In genomic region chr4:109816082-109816442, GRCh38 we compare ENCODE assay signal across 8 cellular contexts. TPM values are rescaled to one million over a fixed set of nuclear protein-coding genes. Genes with fewer than 3 reads are reported as not detected.
DNase-seq lines count a peak whose midpoint lies in the region; ATAC-seq lines count a peak whose summit lies in the region.

No MANE protein-coding gene starts in this region.

- POLR2A ChIA-PET in CD8-positive, alpha-beta memory T cell (lab: Charles Lee) = interaction anchor here (1.1 kb wide), 1 partner anchor 382 kb away, joined by 3 read pairs; the partner anchor contains the start of gene SEC24B

- H3K27me3 ChIP-seq in CD8-positive, alpha-beta memory T cell (ENCODE audit: insufficient read depth, low read length, poor library complexity, severe bottlenecking) = no peaks in the 10 kb centered on the region
- no peaks in the 10 kb centered on the region for H3K27me3 ChIP-seq in SJCRH30

- H3K36me3 Mint-ChIP-seq in CD8-positive, alpha-beta memory T cell = peaks cover 0 to 45% (median 11%) of the 10 kb centered on the region in 3 donors
- H3K36me3 Mint-ChIP-seq in activated naive CD8-positive, alpha-beta T cell treated with anti-CD3 and anti-CD28 coated beads, Interleukin-2, amount 50 U/mL, for 24 hours (ENCODE audit: low read depth) = peaks cover 43% of the 10 kb centered on the region

- no peaks in the 10 kb centered on the region for H3K27me3 Mint-ChIP-seq in CD8-positive, alpha-beta memory T cell
- no peaks in the 10 kb centered on the region for H3K27me3 Mint-ChIP-seq in activated naive CD8-positive, alpha-beta T cell treated with anti-CD3 and anti-CD28 coated beads, Interleukin-2, amount 50 U/mL, for 24 hours

- H3K4me3 Mint-ChIP-seq in CD8-positive, alpha-beta memory T cell = peak overlapping the region; percentile 92 to 100 (median 97)
- H3K4me3 Mint-ChIP-seq in activated naive CD8-positive, alpha-beta T cell treated with anti-CD3 and anti-CD28 coated beads, Interleukin-2, amount 50 U/mL, for 24 hours = peak overlapping the region; percentile 98

- H3K9me3 ChIP-seq in CD8-positive, alpha-beta memory T cell (ENCODE audit: low read length) = no peaks in the 10 kb centered on the region
- H3K9me3 ChIP-seq in SJCRH30 (replicated peaks) = no peaks in the 10 kb centered on the region

- peaks cover 17% of the 10 kb centered on the region for H3K4me1 ChIP-seq in CD8-positive, alpha-beta memory T cell (ENCODE audit: insufficient read depth, low read length)
- peaks cover 7% of the 10 kb centered on the region for H3K4me1 ChIP-seq in SJCRH30

- peak overlapping the region; percentile 97 for H3K4me3 ChIP-seq in CD8-positive, alpha-beta memory T cell (ENCODE audit: low read length)
- peak overlapping the region; percentile 79 for H3K4me3 ChIP-seq in SJCRH30

- H3K36me3 ChIP-seq in CD8-positive, alpha-beta memory T cell (ENCODE audit: insufficient read depth, low read length) = peaks cover 12% of the 10 kb centered on the region
- peaks cover 26% of the 10 kb centered on the region for H3K36me3 ChIP-seq in SJCRH30

- peaks cover 36 to 55% (median 52%) of the 10 kb centered on the region in 3 donors for H3K4me1 Mint-ChIP-seq in CD8-positive, alpha-beta memory T cell
- peaks cover 53% of the 10 kb centered on the region for H3K4me1 Mint-ChIP-seq in activated naive CD8-positive, alpha-beta T cell treated with anti-CD3 and anti-CD28 coated beads, Interleukin-2, amount 50 U/mL, for 24 hours

- H3K27ac Mint-ChIP-seq in CD8-positive, alpha-beta memory T cell = peak overlapping the region; percentile 95 to 99 (median 98)
- H3K27ac Mint-ChIP-seq in activated naive CD8-positive, alpha-beta T cell treated with anti-CD3 and anti-CD28 coated beads, Interleukin-2, amount 50 U/mL, for 24 hours = peak overlapping the region; percentile 99

- CTCF ChIA-PET in CD8-positive, alpha-beta memory T cell (lab: Charles Lee) = interaction anchor here (1.4 to 2.2 kb wide), 2 partner anchors 114 to 383 kb away, joined by 3 to 8 read pairs; partner anchors contain the start of gene SEC24B

- peak; percentile 30 to 66 (median 52) for DNase-seq in CD8-positive, alpha-beta memory T cell
- peak; percentile 15 to 22 for DNase-seq in SJCRH30
- DNase-seq in activated naive CD8-positive, alpha-beta T cell treated with anti-CD3 and anti-CD28 coated beads, Interleukin-2, amount 50 U/mL, for 24 hours = peak; percentile 46
- peak; percentile 17 for DNase-seq in kidney tubule cell (ENCODE audit: low spot score)
- DNase-seq in stimulated activated CD4-positive, alpha-beta T cell treated with anti-CD3 and anti-CD28 coated beads, TNF-alpha, amount 100 ng/mL, for 1 hour (ENCODE audit: low read depth in 3 of 3, low spot score in 1 of 3) = peak in 2 of 3 donors; percentile 2 to 21
- no peak for DNase-seq in NOMO-1 treated with DMSO at 0.1 percent for 48 hours (lab: John Stamatoyannopoulos, UW; ENCODE audit: unreplicated experiment)

- no peak for ATAC-seq in activated naive CD8-positive, alpha-beta T cell treated with anti-CD3 and anti-CD28 coated beads, Interleukin-2, amount 50 U/mL, for 24 hours
- ATAC-seq in GM21526 (IDR thresholded peaks at IDR 0.05; ENCODE audit: low FRiP score, unreplicated experiment) (no peak), HG02588 (IDR thresholded peaks at IDR 0.05; ENCODE audit: unreplicated experiment) (no peak)

- H3K9me3 Mint-ChIP-seq in CD8-positive, alpha-beta memory T cell = no peaks in the 10 kb centered on the region
- H3K9me3 Mint-ChIP-seq in activated naive CD8-positive, alpha-beta T cell treated with anti-CD3 and anti-CD28 coated beads, Interleukin-2, amount 50 U/mL, for 24 hours = no peaks in the 10 kb centered on the region

- H3K27ac ChIP-seq in CD8-positive, alpha-beta memory T cell (ENCODE audit: low read depth, low read length) = peak overlapping the region; percentile 99
- H3K27ac ChIP-seq in SJCRH30 = peak overlapping the region; percentile 67

RNA-seq across cellular contexts. Expression of gene GAR1, which starts 0.5 kb away (rescaled TPM):
- 10 to 100 TPM; 62.2 to 63.9 TPM for total RNA-seq in CD8-positive, alpha-beta memory T cell
- 17.8 TPM for polyA plus RNA-seq in CD8-positive, alpha-beta memory T cell
- total RNA-seq in SJCRH30 (2014; rRNA removed; shearing (Covaris generic)) = 23.8 and 24.6 TPM in 2 replicates

RNA-seq across cellular contexts. Expression of gene RRH, which starts 11.7 kb away (rescaled TPM):
- total RNA-seq in CD8-positive, alpha-beta memory T cell = under 1 TPM; 0.16 to 0.44 TPM
- not detected for polyA plus RNA-seq in CD8-positive, alpha-beta memory T cell
- not detected in 2 replicates for total RNA-seq in SJCRH30 (2014; rRNA removed; shearing (Covaris generic))

RNA-seq across cellular contexts. Expression of gene CFI, which starts 14.3 kb away (rescaled TPM):
- under 1 TPM in 1 of 2 experiments, not detected in 1; 0.13 TPM for total RNA-seq in CD8-positive, alpha-beta memory T cell
- not detected for polyA plus RNA-seq in CD8-positive, alpha-beta memory T cell
- 23.6 and 27.0 TPM in 2 replicates for total RNA-seq in SJCRH30 (2014; rRNA removed; shearing (Covaris generic))

RNA-seq across cellular contexts. Expression of gene LRIT3, which starts 31.8 kb away (rescaled TPM):
- total RNA-seq in CD8-positive, alpha-beta memory T cell = under 1 TPM; 0.20 to 0.24 TPM
- not detected for polyA plus RNA-seq in CD8-positive, alpha-beta memory T cell
- 0.03 and 0.20 TPM in 2 replicates for total RNA-seq in SJCRH30 (2014; rRNA removed; shearing (Covaris generic))

Comparison
In these comparisons a context has a peak if more than half of its experiments do, and no peak if none do; other contexts are left out.
1. RNA of gene CFI, which starts 14.3 kb away (total RNA-seq): 23.6 to 27.0 TPM in SJCRH30; 0.13 TPM in CD8-positive, alpha-beta memory T cell; every median in the first group is over 10 times any median in the second.